34 cellular contexts compared by ENCODE assay signal in genomic region chr1:51902456-51902855, GRCh38.
"Had no signal": no experiment of that assay in that cellular context is flagged by ENCODE, and none has a peak within 500 bp of the region (broad histone marks: within the 10 kb centered on the region; RNA-seq: fewer than 3 reads in every experiment).

No MANE protein-coding gene starts in this region.

- H3K4me3 ChIP-seq: MG63 had no signal

- H3K27me3 ChIP-seq: MG63 had no signal

- DNase-seq: MG63, MM.1S, MV-4-11, NCI-H1048, NCI-H1092, NCI-H1092 treated with DMSO at 0.1 percent for 48 hours, NCI-H1105, NCI-H1105 treated with DMSO at 0.1 percent for 48 hours, NCI-H1417, NCI-H1417 treated with DMSO at 0.1 percent for 48 hours, NCI-H1436, NCI-H1436 treated with DMSO at 0.1 percent for 48 hours, NCI-H146, NCI-H1694, NCI-H1694 treated with DMSO at 0.1 percent for 48 hours, NCI-H187, NCI-H187 treated with DMSO at 0.1 percent for 48 hours, NCI-H1930, NCI-H2029, NCI-H2029 treated with DMSO at 0.1 percent for 48 hours, NCI-H2081, NCI-H2081 treated with DMSO at 0.1 percent for 48 hours, NCI-H2107, NCI-H2171, NCI-H2171 treated with DMSO at 0.1 percent for 48 hours, NCI-H2227 treated with DMSO at 0.1 percent for 48 hours, NCI-H226, NCI-H345, NCI-H446, NCI-H446 treated with DMSO at 0.1 percent for 48 hours, NCI-H510A, NCI-H510A treated with DMSO at 0.1 percent for 48 hours, NCI-H524, NCI-H524 treated with DMSO at 0.1 percent for 48 hours had no signal

- H3K36me3 ChIP-seq: MG63 had no signal

- H3K9me3 ChIP-seq: MG63 had no signal
